Comparison of ENCODE assay signal across 8 cellular contexts in the genomic region with DNA sequence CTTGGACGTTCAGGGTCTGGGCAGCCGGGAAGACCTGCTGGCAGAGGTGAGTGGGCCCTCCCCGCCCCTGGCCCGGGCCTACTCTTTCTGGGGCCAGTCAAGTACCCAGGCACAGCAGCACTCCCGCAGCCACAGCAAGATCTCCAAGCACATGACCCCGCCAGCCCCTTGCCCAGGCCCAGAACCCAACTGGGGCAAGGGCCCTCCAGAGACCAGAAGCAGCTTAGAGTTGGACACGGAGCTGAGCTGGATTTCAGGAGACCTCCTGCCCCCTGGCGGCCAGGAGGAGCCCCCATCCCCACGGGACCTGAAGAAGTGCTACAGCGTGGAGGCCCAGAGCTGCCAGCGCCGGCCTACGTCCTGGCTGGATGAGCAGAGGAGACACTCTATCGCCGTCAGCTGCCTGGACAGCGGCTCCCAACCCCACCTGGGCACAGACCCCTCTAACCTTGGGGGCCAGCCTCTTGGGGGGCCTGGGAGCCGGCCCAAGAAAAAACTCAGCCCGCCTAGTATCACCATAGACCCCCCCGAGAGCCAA. TPM values are rescaled to one million over a fixed set of nuclear protein-coding genes. Genes with fewer than 3 reads are reported as not detected.
A peak's percentile ranks its signal among the peaks of the same experiment; 100 is the strongest.
DNase-seq lines count a peak whose midpoint lies in the region; ATAC-seq lines count a peak whose summit lies in the region.

No MANE protein-coding gene starts in this region.

- no peak overlapping the region for H3K18ac ChIP-seq in mesenchymal stem cell (ENCODE audit: low read depth in 1 of 2, low read length in 2 of 2)

- no peak overlapping the region for H3K14ac ChIP-seq in mesenchymal stem cell (ENCODE audit: low read length in 2 of 2)

- no peak overlapping the region for H2BK5ac ChIP-seq in mesenchymal stem cell (ENCODE audit: low read depth, low read length, poor library complexity, severe bottlenecking)

- H3K4me3 ChIP-seq in mesenchymal stem cell (ENCODE audit: insufficient read depth in 1 of 2, low read depth in 1 of 2, low read length in 2 of 2) = no peak overlapping the region

- H3K4me1 ChIP-seq in mesenchymal stem cell (ENCODE audit: control insufficient read depth, insufficient read depth, low read depth, low read length) = peaks cover 29% of the 10 kb centered on the region

- H3K36me3 ChIP-seq in mesenchymal stem cell (ENCODE audit: control insufficient read depth in 1 of 2, insufficient read depth in 2 of 2, low read depth in 1 of 2, low read length in 2 of 2) = no peaks in the 10 kb centered on the region

- no peak overlapping the region for H2AFZ ChIP-seq in mesenchymal stem cell (ENCODE audit: low read depth, low read length)

- H4K91ac ChIP-seq in mesenchymal stem cell (ENCODE audit: low read length) = peak overlapping the region; percentile 36

- H2BK15ac ChIP-seq in mesenchymal stem cell (ENCODE audit: low read depth, poor library complexity, severe bottlenecking) = no peak overlapping the region

- H3K79me1 ChIP-seq in mesenchymal stem cell (replicated peaks; ENCODE audit: low read length, poor library complexity, severe bottlenecking) = no peaks in the 10 kb centered on the region

- H2BK12ac ChIP-seq in mesenchymal stem cell (ENCODE audit: low read length in 2 of 2) = no peak overlapping the region

- no peaks in the 10 kb centered on the region for H3K9me3 ChIP-seq in mesenchymal stem cell (ENCODE audit: control insufficient read depth, low read length)

- H2BK120ac ChIP-seq in mesenchymal stem cell (ENCODE audit: low read depth, low read length) = no peak overlapping the region

- DNase-seq in AG20443 (ENCODE audit: low spot score) (peak; percentile 86), GM19240 (ENCODE audit: insufficient read length, low spot score) (peak; percentile 81), NCI-H526 treated with DMSO at 0.1 percent for 48 hours (lab: John Stamatoyannopoulos, UW) (peak; percentile 71), dermis microvascular lymphatic vessel endothelial cell (ENCODE audit: low read depth in 2 of 2) (peak; percentile 55 to 79), mesenchymal stem cell (peak; percentile 75)
- peak; percentile 62 for DNase-seq in activated CD4-positive, alpha-beta T cell treated with anti-CD3 and anti-CD28 coated beads, Interleukin-2, amount 50 U/mL, for 1 hour
- peak; percentile 39 to 47 for DNase-seq in stimulated activated CD8-positive, alpha-beta memory T cell treated with anti-CD3 and anti-CD28 coated beads, Interleukin-15, amount 100 ng/mL, for 48 hours (ENCODE audit: low read depth in 2 of 2)

- no peak overlapping the region for H3K4me2 ChIP-seq in mesenchymal stem cell (ENCODE audit: low read length, poor library complexity, severe bottlenecking)

- H3K4ac ChIP-seq in mesenchymal stem cell (ENCODE audit: low read depth in 1 of 2, low read length in 2 of 2) = no peak overlapping the region

- peaks cover 3 to 19% of the 10 kb centered on the region in 2 experiments for H3K27me3 ChIP-seq in mesenchymal stem cell (ENCODE audit: control insufficient read depth in 1 of 2, insufficient read depth in 1 of 2, low read length in 2 of 2)

- H3K27ac ChIP-seq in mesenchymal stem cell (ENCODE audit: low read length, poor library complexity, severe bottlenecking) = no peak overlapping the region

- peak overlapping the region; percentile 60 for H4K8ac ChIP-seq in mesenchymal stem cell (ENCODE audit: low read length)

- WGBS in mesenchymal stem cell = 47% methylated on average over 19 of the region's 19 CpGs

- no peak overlapping the region for H2AK5ac ChIP-seq in mesenchymal stem cell (ENCODE audit: low read length, severe bottlenecking)

- H3K9ac ChIP-seq in mesenchymal stem cell (ENCODE audit: low read length) = no peak overlapping the region

- no peak overlapping the region for H3K23ac ChIP-seq in mesenchymal stem cell (ENCODE audit: low read length in 2 of 2)

- no peak for ATAC-seq in GM19467 (IDR thresholded peaks at IDR 0.05; ENCODE audit: unreplicated experiment)

RNA-seq across cellular contexts. Expression of a gene that starts 8.6 kb away (rescaled TPM):
- total RNA-seq in dermis microvascular lymphatic vessel endothelial cell = 0.13 and 0.90 TPM in 2 replicates
- 2.5 TPM for polyA plus RNA-seq in mesenchymal stem cell (2013, experiment 1 of 2)
- polyA plus RNA-seq in mesenchymal stem cell (2013, experiment 2 of 2) = 2.5 TPM
